19 cellular contexts compared by ENCODE assay signal in the genomic region with DNA sequence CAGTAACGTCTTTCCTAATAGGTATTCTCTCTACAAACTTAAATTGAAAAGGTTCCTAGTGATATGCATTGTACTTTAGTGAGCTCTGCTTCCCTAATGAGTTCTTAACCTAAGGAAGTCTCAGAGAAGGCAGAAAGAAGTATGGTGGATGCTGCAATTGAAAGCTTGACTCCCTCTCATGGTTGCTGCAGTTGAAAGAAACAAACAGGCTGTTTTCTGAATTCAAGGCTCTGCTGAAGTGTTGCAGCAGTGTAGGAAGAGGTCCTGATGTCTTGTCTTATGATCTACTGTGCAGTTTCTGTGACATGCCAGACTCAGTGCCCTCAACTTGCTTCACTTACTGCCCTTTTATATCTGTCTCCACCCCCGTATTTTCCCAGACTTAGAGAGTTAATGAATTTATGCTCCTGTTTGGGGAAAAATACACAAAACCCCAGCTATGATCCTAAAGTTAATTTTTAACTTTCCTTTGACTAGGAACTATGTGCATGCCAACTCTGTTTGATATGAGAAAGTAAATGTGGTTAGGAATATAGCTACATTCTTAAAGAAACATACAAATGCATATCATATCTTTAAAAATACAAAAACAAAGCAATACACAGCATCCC.
DNase-seq lines count a peak whose midpoint lies in the region; ATAC-seq, FAIRE-seq and TF ChIP-seq lines count a peak whose summit lies in the region.
"Had no signal": no experiment of that assay in that cellular context is flagged by ENCODE, and none has a peak within 500 bp of the region (broad histone marks: within the 10 kb centered on the region; RNA-seq: fewer than 3 reads in every experiment).

No MANE protein-coding gene starts in this region.

- 42% methylated on average over 2 of the region's 2 CpGs for WGBS in right lobe of liver (ENCODE audit: insufficient coverage, low coverage, low lambda C conversion rate, missing lambda C conversion rate)
- WGBS in stomach, 5 donors: 27 to 41% (median 39%) methylated on average over 2 of the region's 2 CpGs

- H3K36me3 ChIP-seq in kidney (ENCODE audit: control insufficient read depth in 1 of 2, insufficient read depth in 2 of 2, low read length in 2 of 2): no peaks in the 10 kb centered on the region
- H3K36me3 ChIP-seq in right lobe of liver: no peaks in the 10 kb centered on the region
- no peaks in the 10 kb centered on the region for H3K36me3 ChIP-seq in stomach

- no peak overlapping the region for H3K9ac ChIP-seq in kidney (ENCODE audit: low read length in 2 of 2)

- TF ChIP-seq CTCF in kidney (IDR thresholded peaks at IDR 0.05; ENCODE audit: borderline replicate concordance, extremely low read depth, insufficient read depth) (no peak), right lobe of liver (IDR thresholded peaks at IDR 0.05) (no peak), stomach (IDR thresholded peaks at IDR 0.05) (no peak)

- peak; percentile 71 to 92 (median 88) for ATAC-seq in right lobe of liver

- peaks cover 5% of the 10 kb centered on the region in 2 donors for H3K4me1 ChIP-seq in kidney (ENCODE audit: control insufficient read depth in 1 of 2, insufficient read depth in 1 of 2, low read depth in 1 of 2, low read length in 2 of 2)
- peaks cover 0 to 4% (median 0%) of the 10 kb centered on the region in 4 donors for H3K4me1 ChIP-seq in right lobe of liver
- peaks cover 0 to 12% (median 2%) of the 10 kb centered on the region in 4 donors for H3K4me1 ChIP-seq in stomach
- H3K4me1 ChIP-seq: Caco-2 had no signal

- no peaks in the 10 kb centered on the region for H3K27me3 ChIP-seq in right lobe of liver
- no peaks in the 10 kb centered on the region for H3K27me3 ChIP-seq in stomach

- DNase-seq in RCC 7860 (ENCODE audit: low spot score): peak; percentile 31
- DNase-seq in kidney: no peak
- DNase-seq in right lobe of liver: no peak
- no peak for DNase-seq in stomach
- no peak for DNase-seq in DMS114 treated with DMSO at 0.1 percent for 48 hours (lab: John Stamatoyannopoulos, UW; ENCODE audit: unreplicated experiment)
- no peak for DNase-seq in stimulated activated CD4-positive, alpha-beta T cell treated with anti-CD3 and anti-CD28 coated beads, Interleukin-1b, Interleukin-23, amount 100 ng/mL, for 48 hours
- DNase-seq in NCI-H2107 treated with DMSO at 0.1 percent for 48 hours (lab: John Stamatoyannopoulos, UW; ENCODE audit: unreplicated experiment): no peak
- DNase-seq: Caco-2; CD4-positive, CD25-positive, alpha-beta regulatory T cell; GDM1; KBM-7; NCI-H1436; NCI-H2029; NCI-H2171 treated with DMSO at 0.1 percent for 48 hours; NCI-H446 treated with DMSO at 0.1 percent for 48 hours; OCI-M1; RPMI8226; SIG-M5 had no signal

- intact Hi-C loops in kidney (cut with DNase I) (no loop called here), right lobe of liver (cut with DNase I) (no loop called here), stomach (cut with DNase I; ENCODE audit: low total_unique reads) (no loop called here)

- no peak for TF ChIP-seq POLR2A in right lobe of liver (IDR thresholded peaks at IDR 0.05)
- no peak for TF ChIP-seq POLR2A in stomach (IDR thresholded peaks at IDR 0.05)

- H3K4me3 ChIP-seq in kidney (ENCODE audit: low read length in 2 of 2): peak overlapping the region in 1 of 2 donors; percentile 30
- no peak overlapping the region for H3K4me3 ChIP-seq in right lobe of liver
- H3K4me3 ChIP-seq in stomach: no peak overlapping the region

- TF ChIP-seq EP300 in stomach (IDR thresholded peaks at IDR 0.05): no peak

- H3K27ac ChIP-seq in kidney (ENCODE audit: low read depth in 2 of 2, low read length in 2 of 2) (peak overlapping the region in 1 of 2 donors; percentile 56), right lobe of liver (peak overlapping the region in 2 of 3 donors; percentile 30 to 39), stomach (peak overlapping the region; percentile 17 to 72 (median 39))

- H3K9me3 ChIP-seq in kidney (ENCODE audit: control insufficient read depth in 1 of 2, low read length in 2 of 2): no peaks in the 10 kb centered on the region
- H3K9me3 ChIP-seq in right lobe of liver: no peaks in the 10 kb centered on the region
- H3K9me3 ChIP-seq in stomach: no peaks in the 10 kb centered on the region
- H3K9me3 ChIP-seq: Caco-2 had no signal

- FAIRE-seq in RCC 7860 (lab: Jason Lieb, UNC) (peak; percentile 89), kidney (lab: Jason Lieb, UNC) (peak; percentile 85)
- FAIRE-seq: GM12891 had no signal
